In the genomic region with DNA sequence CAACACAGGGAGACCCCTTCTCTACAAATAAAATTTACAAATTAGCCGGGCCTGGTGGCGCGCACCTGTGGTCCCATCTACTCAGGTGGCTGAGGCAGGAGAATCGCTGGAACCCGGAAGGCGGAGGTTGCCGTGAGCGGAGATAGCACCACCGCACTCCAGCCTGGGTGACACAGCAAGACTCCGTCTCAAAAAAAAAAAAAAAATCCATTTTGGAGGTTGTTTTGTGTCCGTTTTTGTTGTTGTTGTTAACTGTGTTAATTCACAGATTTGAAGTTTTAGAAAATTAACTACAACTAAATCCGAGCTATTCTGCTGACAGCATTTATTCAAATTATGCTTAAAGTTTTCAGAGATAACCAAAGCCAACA, we compare ENCODE assay signal across 8 cellular contexts. TPM values are rescaled to one million over a fixed set of nuclear protein-coding genes. Genes with fewer than 3 reads are reported as not detected.
DNase-seq lines count a peak whose midpoint lies in the region; ATAC-seq and TF ChIP-seq lines count a peak whose summit lies in the region.

No MANE protein-coding gene starts in this region.

- H3K27ac ChIP-seq in AG04450 (ENCODE audit: low read depth, low read length), result peak overlapping the region; percentile 91

- no peaks in the 10 kb centered on the region for H3K27me3 Mint-ChIP-seq in neural crest cell (ENCODE audit: low read depth)

- no peaks in the 10 kb centered on the region for H3K27me3 ChIP-seq in AG04450 (ENCODE audit: control insufficient read depth, insufficient read depth, low read length)

- POLR2A ChIA-PET in AG04450 (lab: Yijun Ruan, JAX), result no interaction called here

- H3K4me3 ChIP-seq in AG04450 (ENCODE audit: low read depth, low read length), result peak overlapping the region; percentile 79
- peak overlapping the region; percentile 75 for H3K4me3 ChIP-seq in WI38 (ENCODE audit: low read depth, low read length)
- H3K4me3 ChIP-seq in epithelial cell of esophagus (ENCODE audit: low read length), result peak overlapping the region; percentile 69

- DNase-seq in AG04450 (ENCODE audit: low read depth, low spot score) (no peak), epithelial cell of esophagus (ENCODE audit: low read depth) (peak; percentile 40), neural crest cell (ENCODE audit: low read depth, low spot score) (no peak), A172 (ENCODE audit: low spot score) (no peak), Kasumi-1 (lab: John Stamatoyannopoulos, UW) (no peak)

- H3K4me1 Mint-ChIP-seq in neural crest cell, result peaks cover 29% of the 10 kb centered on the region

- no peaks in the 10 kb centered on the region for H3K9me3 ChIP-seq in AG04450 (ENCODE audit: control insufficient read depth, insufficient read depth, low read length)

- H3K27ac Mint-ChIP-seq in neural crest cell (ENCODE audit: unreplicated experiment), result peak overlapping the region; percentile 79

- CTCF ChIA-PET in AG04450 (lab: Charles Lee), result interaction anchor here (0.6 to 0.7 kb wide), 2 partner anchors 274 to 570 kb away, joined by 3 read pairs; no protein-coding TSS in a partner anchor

- peaks cover 4% of the 10 kb centered on the region for H3K36me3 Mint-ChIP-seq in neural crest cell (ENCODE audit: low read depth)

- no peak for TF ChIP-seq CTCF in AG04450 (IDR thresholded peaks at IDR 0.05; ENCODE audit: low read depth, low read length)
- no peak for TF ChIP-seq CTCF in WI38 (IDR thresholded peaks at IDR 0.05; ENCODE audit: low read depth, low read length)
- no peak for TF ChIP-seq CTCF in epithelial cell of esophagus (IDR thresholded peaks at IDR 0.05; ENCODE audit: insufficient read depth, low read depth, low read length, missing control alignments)
- TF ChIP-seq CTCF in neural crest cell (conservative IDR thresholded peaks at IDR 0.05), result no peak

- H3K9me3 Mint-ChIP-seq in neural crest cell, result no peaks in the 10 kb centered on the region

- peak overlapping the region; percentile 81 for H3K4me3 Mint-ChIP-seq in neural crest cell

- ATAC-seq in HG02759 (IDR thresholded peaks at IDR 0.05; ENCODE audit: unreplicated experiment) (peak; percentile 21), GM18861 (IDR thresholded peaks at IDR 0.05; ENCODE audit: unreplicated experiment) (no peak)

RNA-seq across cellular contexts. Expression of a gene that starts 0.6 kb away (rescaled TPM):
- polyA plus RNA-seq in AG04450 (2011; rRNA removed), result 32.0 and 45.2 TPM in 2 replicates
- polyA minus RNA-seq in AG04450 (2011; rRNA and poly(A)+ RNA removed), result 17.6 and 32.4 TPM in 2 replicates
- 42.7 and 43.3 TPM in 2 replicates for total RNA-seq in neural crest cell
- total RNA-seq in A172 (2014; rRNA removed; shearing (Covaris generic)), result 36.1 and 39.7 TPM in 2 replicates
